ENCODE assay signal across 20 cellular contexts in the genomic region with DNA sequence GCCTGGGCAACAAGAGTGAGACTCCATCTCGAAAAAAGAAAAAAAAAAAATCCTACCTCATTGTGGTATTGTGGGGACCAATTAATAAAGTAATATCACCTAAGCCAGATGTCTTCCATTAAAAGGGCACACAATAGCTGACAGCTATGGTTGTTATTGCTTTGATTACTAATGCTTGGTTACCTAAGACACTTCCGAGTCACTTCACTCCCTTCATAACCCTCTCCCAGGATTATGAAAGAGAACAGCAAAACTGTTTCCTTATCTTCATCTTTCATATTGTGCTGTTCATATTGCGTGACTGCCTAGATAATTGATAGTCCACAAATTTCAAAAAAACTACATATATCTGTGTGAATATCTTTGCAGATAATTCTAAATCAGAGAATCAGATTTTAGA. TPM values are rescaled to one million over a fixed set of nuclear protein-coding genes. Genes with fewer than 3 reads are reported as not detected.
DNase-seq lines count a peak whose midpoint lies in the region; ATAC-seq and TF ChIP-seq lines count a peak whose summit lies in the region.
"Had no signal": no experiment of that assay in that cellular context is flagged by ENCODE, and none has a peak within 500 bp of the region (broad histone marks: within the 10 kb centered on the region; RNA-seq: fewer than 3 reads in every experiment).

No MANE protein-coding gene starts in this region.

- no peak overlapping the region for H4K91ac ChIP-seq in mesenchymal stem cell (ENCODE audit: low read length)

- H3K4me3 ChIP-seq in NB4 (ENCODE audit: low read depth, low read length) (no peak overlapping the region), choroid plexus epithelial cell (ENCODE audit: low read depth, low read length) (no peak overlapping the region), mesenchymal stem cell (ENCODE audit: insufficient read depth in 1 of 2, low read depth in 1 of 2, low read length in 2 of 2) (no peak overlapping the region)
- H3K4me3 ChIP-seq: BLaER1, mucosa of descending colon, pancreas had no signal

- no peak overlapping the region for H2AFZ ChIP-seq in mesenchymal stem cell (ENCODE audit: low read depth, low read length)

- WGBS in mesenchymal stem cell, result 33% methylated on average over 1 of the region's 3 CpGs

- no peaks in the 10 kb centered on the region for H3K79me1 ChIP-seq in mesenchymal stem cell (replicated peaks; ENCODE audit: low read length, poor library complexity, severe bottlenecking)

- ATAC-seq in HG03571 (IDR thresholded peaks at IDR 0.05; ENCODE audit: unreplicated experiment), result no peak
- ATAC-seq: mucosa of descending colon, T-cell, WTC11 had no signal

- H3K4me1 ChIP-seq in mesenchymal stem cell (ENCODE audit: control insufficient read depth, insufficient read depth, low read depth, low read length), result peaks cover 3% of the 10 kb centered on the region
- H3K4me1 ChIP-seq: BLaER1, pancreas had no signal

- no peak overlapping the region for H3K4me2 ChIP-seq in mesenchymal stem cell (ENCODE audit: low read length, poor library complexity, severe bottlenecking)
- H3K4me2 ChIP-seq: BLaER1 had no signal

- peak overlapping the region; percentile 59 for H3K27ac ChIP-seq in mesenchymal stem cell (ENCODE audit: low read length, poor library complexity, severe bottlenecking)
- H3K27ac ChIP-seq: BLaER1, pancreas had no signal

- no peak overlapping the region for H3K9ac ChIP-seq in mesenchymal stem cell (ENCODE audit: low read length)
- H3K9ac ChIP-seq: BLaER1 had no signal

- no peaks in the 10 kb centered on the region for H3K27me3 ChIP-seq in mesenchymal stem cell (ENCODE audit: control insufficient read depth in 1 of 2, insufficient read depth in 1 of 2, low read length in 2 of 2)
- H3K27me3 ChIP-seq: BLaER1, pancreas had no signal

- no peak overlapping the region for H3K4ac ChIP-seq in mesenchymal stem cell (ENCODE audit: low read depth in 1 of 2, low read length in 2 of 2)

- H2BK5ac ChIP-seq in mesenchymal stem cell (ENCODE audit: low read depth, low read length, poor library complexity, severe bottlenecking), result no peak overlapping the region

- H2BK120ac ChIP-seq in mesenchymal stem cell (ENCODE audit: low read depth, low read length), result no peak overlapping the region

- H3K14ac ChIP-seq in mesenchymal stem cell (ENCODE audit: low read length in 2 of 2), result no peak overlapping the region

- no peak overlapping the region for H2AK5ac ChIP-seq in mesenchymal stem cell (ENCODE audit: low read length, severe bottlenecking)

- no peak overlapping the region for H2BK12ac ChIP-seq in mesenchymal stem cell (ENCODE audit: low read length in 2 of 2)

- H3K36me3 ChIP-seq in mesenchymal stem cell (ENCODE audit: control insufficient read depth in 1 of 2, insufficient read depth in 2 of 2, low read depth in 1 of 2, low read length in 2 of 2), result no peaks in the 10 kb centered on the region
- H3K36me3 ChIP-seq: BLaER1, pancreas had no signal

- H3K9me3 ChIP-seq in mesenchymal stem cell (ENCODE audit: control insufficient read depth, low read length), result no peaks in the 10 kb centered on the region
- H3K9me3 ChIP-seq: BLaER1, mucosa of descending colon, pancreas had no signal

- TF ChIP-seq CTCF in NB4 (IDR thresholded peaks at IDR 0.05; ENCODE audit: low read depth, low read length), result no peak
- no peak for TF ChIP-seq CTCF in choroid plexus epithelial cell (conservative IDR thresholded peaks at IDR 0.05; ENCODE audit: low read depth, low read length)

- peak; percentile 31 for DNase-seq in Daoy (ENCODE audit: low read depth)
- peak; percentile 27 for DNase-seq in NB4 (ENCODE audit: low read depth)
- DNase-seq in choroid plexus epithelial cell (ENCODE audit: low read depth), result peak; percentile 73
- DNase-seq in mesenchymal stem cell, result peak; percentile 28
- no peak for DNase-seq in islet precursor cell
- DNase-seq in T-helper 1 cell, result no peak
- DNase-seq in NCI-H1436 (lab: John Stamatoyannopoulos, UW), result no peak
- DNase-seq: activated effector memory CD4-positive, alpha-beta T cell treated with anti-CD3 and anti-CD28 coated beads, Interleukin-2, amount 50 U/mL, for 16 hours; DMS53; GOT3; mucosa of descending colon; NCI-H146; NCI-H510A treated with DMSO at 0.1 percent for 48 hours; OCI-M1; pancreas; stimulated activated naive CD4-positive, alpha-beta T cell; T-cell had no signal

- no peak overlapping the region for H4K8ac ChIP-seq in mesenchymal stem cell (ENCODE audit: low read length)

- no peak overlapping the region for H3K18ac ChIP-seq in mesenchymal stem cell (ENCODE audit: low read depth in 1 of 2, low read length in 2 of 2)

- no peak overlapping the region for H3K23ac ChIP-seq in mesenchymal stem cell (ENCODE audit: low read length in 2 of 2)

- no peak overlapping the region for H2BK15ac ChIP-seq in mesenchymal stem cell (ENCODE audit: low read depth, poor library complexity, severe bottlenecking)

- no peak for TF ChIP-seq POLR2A in NB4 (IDR thresholded peaks at IDR 0.05; ENCODE audit: extremely low read depth, insufficient read length)

RNA-seq across cellular contexts. Expression of gene HSPH1, which starts 10.3 kb away (rescaled TPM):
- total RNA-seq in Daoy (2014; rRNA removed; shearing (Covaris generic)), result 100.0 and 105 TPM in 2 replicates
- 75.0 TPM for polyA plus RNA-seq in mesenchymal stem cell (2013, experiment 1 of 2)
- 79.6 TPM for polyA plus RNA-seq in mesenchymal stem cell (2013, experiment 2 of 2)

RNA-seq across cellular contexts. Expression of gene B3GLCT, which starts 27.8 kb away (rescaled TPM):
- total RNA-seq in Daoy (2014; rRNA removed; shearing (Covaris generic)), result 6.8 and 8.2 TPM in 2 replicates
- polyA plus RNA-seq in mesenchymal stem cell (2013, experiment 1 of 2), result 9.2 TPM
- polyA plus RNA-seq in mesenchymal stem cell (2013, experiment 2 of 2), result 9.2 TPM

Comparison
In these comparisons a context has a peak if more than half of its experiments do, and no peak if none do; other contexts are left out.
1. DNase-seq: peak in Daoy (single experiment), NB4 (single experiment), choroid plexus epithelial cell (single experiment) and mesenchymal stem cell (single experiment); none in islet precursor cell (single experiment), T-helper 1 cell (0 of 5) and NCI-H1436 (single experiment).